Comparison of ENCODE assay signal across 1 cellular context in the genomic region with DNA sequence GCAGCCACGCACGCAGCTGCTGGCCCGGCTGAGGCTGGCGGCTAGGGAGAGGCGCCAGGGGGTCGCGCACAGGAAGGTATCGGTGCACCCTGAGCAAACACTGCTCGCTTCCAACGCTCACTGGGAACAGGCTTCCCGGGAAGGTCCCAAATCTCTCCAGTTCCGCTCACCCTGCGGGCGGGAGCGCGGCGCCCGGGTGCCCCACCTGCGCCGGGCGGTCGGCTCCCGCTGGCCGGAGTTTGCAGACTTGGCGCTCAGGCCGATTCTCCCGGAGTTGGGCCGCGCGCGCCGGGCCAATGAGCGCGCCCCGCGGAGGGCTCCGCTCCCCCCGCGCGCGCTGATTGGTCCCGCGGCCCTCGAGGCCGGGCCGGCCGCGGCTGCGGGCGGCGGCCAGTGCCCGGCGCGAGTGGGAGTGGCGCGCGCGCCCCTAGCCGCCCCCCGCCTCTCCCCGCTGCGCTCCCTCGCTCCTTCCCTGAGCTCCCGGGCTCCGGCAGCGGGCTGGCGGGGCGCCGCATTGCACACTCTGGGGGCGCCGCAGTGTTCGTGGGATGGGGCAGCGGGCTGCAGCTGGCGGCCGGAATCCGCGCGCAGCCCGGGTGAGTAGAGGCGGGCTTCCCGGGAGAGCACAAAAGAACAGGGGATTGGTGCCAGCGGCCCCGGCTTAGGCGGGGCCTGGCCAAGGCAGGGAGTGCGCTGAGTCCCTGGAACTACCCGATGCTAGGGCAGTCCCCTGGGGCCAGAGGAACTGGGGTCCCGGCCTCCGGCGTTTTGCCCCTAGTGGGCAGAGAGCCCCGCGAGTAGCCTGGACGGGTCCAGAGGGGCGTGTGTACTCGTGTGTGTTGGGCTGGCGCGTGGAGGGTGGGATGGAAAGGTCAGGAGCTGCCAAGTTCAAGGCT.
A peak's percentile ranks its signal among the peaks of the same experiment; 100 is the strongest.
TF ChIP-seq lines count a peak whose summit lies in the region.

A gene with protein sequence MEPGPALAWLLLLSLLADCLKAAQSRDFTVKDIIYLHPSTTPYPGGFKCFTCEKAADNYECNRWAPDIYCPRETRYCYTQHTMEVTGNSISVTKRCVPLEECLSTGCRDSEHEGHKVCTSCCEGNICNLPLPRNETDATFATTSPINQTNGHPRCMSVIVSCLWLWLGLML (plus strand): TSS at position 461 of the 896 bp plus-strand sequence. CDS start 107,122 bp downstream, outside the sequence.

TF ChIP-seq in IMR-90, 13 proteins besides CTCF, POLR2A, EP300 and RAD21 (continued from another document):
- TF ChIP-seq CEBPB (IDR thresholded peaks at IDR 0.05; ENCODE audit: low read depth, low read length) (no peak), MXI1 (IDR thresholded peaks at IDR 0.05; ENCODE audit: borderline replicate concordance, low read depth, low read length) (no peak)
- TF ChIP-seq, protein P1, sequence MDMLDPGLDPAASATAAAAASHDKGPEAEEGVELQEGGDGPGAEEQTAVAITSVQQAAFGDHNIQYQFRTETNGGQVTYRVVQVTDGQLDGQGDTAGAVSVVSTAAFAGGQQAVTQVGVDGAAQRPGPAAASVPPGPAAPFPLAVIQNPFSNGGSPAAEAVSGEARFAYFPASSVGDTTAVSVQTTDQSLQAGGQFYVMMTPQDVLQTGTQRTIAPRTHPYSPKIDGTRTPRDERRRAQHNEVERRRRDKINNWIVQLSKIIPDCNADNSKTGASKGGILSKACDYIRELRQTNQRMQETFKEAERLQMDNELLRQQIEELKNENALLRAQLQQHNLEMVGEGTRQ (IDR thresholded peaks at IDR 0.05; ENCODE audit: low read depth, low read length), result 0 out of 2 replicates have a peak, but pooled peaks have one; percentile 5
